27 cellular contexts compared by ENCODE assay signal in genomic region chr7:134046594-134047128, GRCh38.
"Had no signal": no experiment of that assay in that cellular context is flagged by ENCODE, and none has a peak within 500 bp of the region (broad histone marks: within the 10 kb centered on the region; RNA-seq: fewer than 3 reads in every experiment).

No MANE protein-coding gene starts in this region.

- H3K4me3 ChIP-seq: adrenal gland, body of pancreas, breast epithelium, SK-N-MC had no signal

- FAIRE-seq: astrocyte had no signal

- H3K9me3 ChIP-seq: adrenal gland, body of pancreas, breast epithelium had no signal

- H3K27ac ChIP-seq: adrenal gland, body of pancreas, breast epithelium, SK-N-MC, WERI-Rb-1 had no signal

- H3K27me3 Mint-ChIP-seq: activated CD4-positive, alpha-beta T cell treated with anti-CD3 and anti-CD28 coated beads for 36 hours; activated CD4-positive, alpha-beta T cell treated with anti-CD3 and anti-CD28 coated beads, Interleukin-2, amount 10 ng/mL, durations not matched to agents 7 days and 5 days; activated naive CD4-positive, alpha-beta T cell treated with anti-CD3 and anti-CD28 coated beads, Interleukin-2, amount 50 U/mL, for 24 hours; activated naive CD8-positive, alpha-beta T cell treated with anti-CD3 and anti-CD28 coated beads, Interleukin-2, amount 10 ng/mL, durations not matched to agents 7 days and 5 days; activated T-cell treated with anti-CD3 and anti-CD28 coated beads, Interleukin-2, amount 50 U/mL, for 24 hours had no signal

- DNase-seq: activated CD4-positive, alpha-beta T cell treated with anti-CD3 and anti-CD28 coated beads for 36 hours; activated CD4-positive, alpha-beta T cell treated with anti-CD3 and anti-CD28 coated beads, Interleukin-2, amount 10 ng/mL, durations not matched to agents 7 days and 5 days; activated CD4-positive, alpha-beta T cell treated with anti-CD3 and anti-CD28 coated beads, Interleukin-2, amount 50 U/mL, for 48 hours; activated CD8-positive, alpha-beta T cell treated with anti-CD3 and anti-CD28 coated beads, Interleukin-2, amount 10 ng/mL, durations not matched to agents 7 days and 5 days; activated gamma-delta T cell; activated naive CD4-positive, alpha-beta T cell treated with Interleukin-2 at 50 U/mL for 16 hours; activated naive CD8-positive, alpha-beta T cell treated with anti-CD3 and anti-CD28 coated beads, Interleukin-2, amount 10 ng/mL, durations not matched to agents 7 days and 5 days; activated T-cell treated with anti-CD3 and anti-CD28 coated beads, Interleukin-2, amount 50 U/mL, for 24 hours; adrenal gland; body of pancreas; NCI-H1105; NCI-H1417 treated with DMSO at 0.1 percent for 48 hours; NCI-H187 treated with DMSO at 0.1 percent for 48 hours; NCI-H2081; NCI-H226; NCI-H446 treated with DMSO at 0.1 percent for 48 hours; NCI-H524; NCI-H69; OCI-M1; Right ventricle myocardium superior; T1000; WERI-Rb-1 had no signal

- H3K9me3 Mint-ChIP-seq: activated CD4-positive, alpha-beta T cell treated with anti-CD3 and anti-CD28 coated beads, Interleukin-2, amount 10 ng/mL, durations not matched to agents 7 days and 5 days; activated naive CD4-positive, alpha-beta T cell treated with anti-CD3 and anti-CD28 coated beads, Interleukin-2, amount 50 U/mL, for 24 hours; activated T-helper 2 cell treated with anti-CD3 and anti-CD28 coated beads, Interferon-gamma antibody, Interleukin-2, Interleukin-4, amounts not matched to agents 10 μg/mL and 5 μg/mL and 100 μg/mL, durations not matched to agents 14 hours and 24 hours and 36 hours had no signal

- H3K4me1 ChIP-seq: adrenal gland, body of pancreas, breast epithelium had no signal

- ATAC-seq: activated CD4-positive, alpha-beta T cell treated with anti-CD3 and anti-CD28 coated beads for 36 hours; activated CD8-positive, alpha-beta T cell treated with anti-CD3 and anti-CD28 coated beads, Interleukin-2, amount 10 ng/mL, durations not matched to agents 7 days and 5 days; body of pancreas had no signal

- H3K36me3 ChIP-seq: adrenal gland, breast epithelium, WERI-Rb-1 had no signal

- H3K36me3 Mint-ChIP-seq: activated naive CD8-positive, alpha-beta T cell treated with anti-CD3 and anti-CD28 coated beads, Interleukin-2, amount 10 ng/mL, durations not matched to agents 7 days and 5 days had no signal

- H3K27ac Mint-ChIP-seq: activated CD4-positive, alpha-beta T cell treated with anti-CD3 and anti-CD28 coated beads for 36 hours; activated CD4-positive, alpha-beta T cell treated with anti-CD3 and anti-CD28 coated beads, Interleukin-2, amount 10 ng/mL, durations not matched to agents 7 days and 5 days; activated CD8-positive, alpha-beta T cell treated with anti-CD3 and anti-CD28 coated beads, Interleukin-2, amount 10 ng/mL, durations not matched to agents 7 days and 5 days; activated naive CD4-positive, alpha-beta T cell treated with anti-CD3 and anti-CD28 coated beads, Interleukin-2, amount 50 U/mL, for 24 hours; activated naive CD8-positive, alpha-beta T cell treated with anti-CD3 and anti-CD28 coated beads, Interleukin-2, amount 10 ng/mL, durations not matched to agents 7 days and 5 days; activated T-cell treated with anti-CD3 and anti-CD28 coated beads, Interleukin-2, amount 50 U/mL, for 24 hours; activated T-helper 2 cell treated with anti-CD3 and anti-CD28 coated beads, Interferon-gamma antibody, Interleukin-2, Interleukin-4, amounts not matched to agents 10 μg/mL and 5 μg/mL and 100 μg/mL, durations not matched to agents 14 hours and 24 hours and 36 hours had no signal

- H3K27me3 ChIP-seq: adrenal gland, body of pancreas, breast epithelium had no signal

- H3K4me1 Mint-ChIP-seq: activated CD4-positive, alpha-beta T cell treated with anti-CD3 and anti-CD28 coated beads for 36 hours; activated CD4-positive, alpha-beta T cell treated with anti-CD3 and anti-CD28 coated beads, Interleukin-2, amount 10 ng/mL, durations not matched to agents 7 days and 5 days; activated naive CD4-positive, alpha-beta T cell treated with anti-CD3 and anti-CD28 coated beads, Interleukin-2, amount 50 U/mL, for 24 hours; activated naive CD8-positive, alpha-beta T cell treated with anti-CD3 and anti-CD28 coated beads, Interleukin-2, amount 10 ng/mL, durations not matched to agents 7 days and 5 days had no signal

- H3K4me3 Mint-ChIP-seq: activated CD4-positive, alpha-beta T cell treated with anti-CD3 and anti-CD28 coated beads for 36 hours; activated CD4-positive, alpha-beta T cell treated with anti-CD3 and anti-CD28 coated beads, Interleukin-2, amount 10 ng/mL, durations not matched to agents 7 days and 5 days; activated CD8-positive, alpha-beta T cell treated with anti-CD3 and anti-CD28 coated beads, Interleukin-2, amount 10 ng/mL, durations not matched to agents 7 days and 5 days; activated naive CD4-positive, alpha-beta T cell treated with anti-CD3 and anti-CD28 coated beads, Interleukin-2, amount 50 U/mL, for 24 hours; activated naive CD8-positive, alpha-beta T cell treated with anti-CD3 and anti-CD28 coated beads, Interleukin-2, amount 10 ng/mL, durations not matched to agents 7 days and 5 days; activated T-cell treated with anti-CD3 and anti-CD28 coated beads, Interleukin-2, amount 50 U/mL, for 24 hours had no signal
